In the genomic region with DNA sequence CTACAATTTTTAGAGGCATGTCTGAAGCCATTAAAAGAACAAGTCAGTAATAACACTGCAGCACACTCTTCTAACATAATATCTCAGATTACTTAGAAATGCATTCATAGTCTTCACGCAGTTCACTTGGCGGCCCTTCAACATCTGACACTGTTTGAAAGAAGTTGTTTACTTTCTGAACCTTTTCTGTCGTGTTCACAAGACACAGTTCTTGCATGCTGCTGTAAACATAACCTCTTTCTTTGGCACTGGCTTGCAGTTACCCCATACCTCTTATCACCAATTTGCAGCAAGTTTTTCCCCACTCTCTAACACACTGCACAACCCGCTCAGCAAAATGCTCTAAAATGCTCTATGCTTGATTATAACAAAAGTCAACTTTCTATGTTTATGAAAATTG, we compare ENCODE assay signal across 18 cellular contexts. TPM values are rescaled to one million over a fixed set of nuclear protein-coding genes. Genes with fewer than 3 reads are reported as not detected.
A peak's percentile ranks its signal among the peaks of the same experiment; 100 is the strongest.
DNase-seq lines count a peak whose midpoint lies in the region; ATAC-seq, FAIRE-seq and TF ChIP-seq lines count a peak whose summit lies in the region.
"Had no signal": no experiment of that assay in that cellular context is flagged by ENCODE, and none has a peak within 500 bp of the region (broad histone marks: within the 10 kb centered on the region; RNA-seq: fewer than 3 reads in every experiment).

No MANE protein-coding gene starts in this region.

- no peak for TF ChIP-seq CTCF in right lobe of liver (IDR thresholded peaks at IDR 0.05)
- TF ChIP-seq CTCF in HepG2 (CRISPR knock-in tag; IDR thresholded peaks at IDR 0.05) = no peak
- no peak for TF ChIP-seq CTCF in astrocyte of the spinal cord (IDR thresholded peaks at IDR 0.05; ENCODE audit: low read depth, low read length)
- no peak for TF ChIP-seq CTCF in hepatocyte (IDR thresholded peaks at IDR 0.05; ENCODE audit: poor library complexity)
- no peak for TF ChIP-seq CTCF in mesothelial cell of epicardium (IDR thresholded peaks at IDR 0.05; ENCODE audit: unreplicated experiment)

- H3K4me1 Mint-ChIP-seq in mesothelial cell of epicardium = peaks cover 4% of the 10 kb centered on the region

- H3K9me3 ChIP-seq in right lobe of liver = no peaks in the 10 kb centered on the region
- no peaks in the 10 kb centered on the region for H3K9me3 ChIP-seq in HepG2 (ENCODE audit: low read length)
- no peaks in the 10 kb centered on the region for H3K9me3 ChIP-seq in hepatocyte (ENCODE audit: low read depth)

- H3K9me2 ChIP-seq in hepatocyte (replicated peaks; ENCODE audit: insufficient read depth) = no peaks in the 10 kb centered on the region

- H3K36me3 Mint-ChIP-seq in mesothelial cell of epicardium = peaks cover 2% of the 10 kb centered on the region

- BruUV-seq in HepG2 (replicated peaks; lab: Mats Ljungman, UMichigan) = no TSS peak

- H2AFZ ChIP-seq in HepG2 (ENCODE audit: low read length) = no peak overlapping the region
- no peak overlapping the region for H2AFZ ChIP-seq in hepatocyte

- in situ Hi-C loops in HepG2 (cut with HindIII; ENCODE audit: extremely low pct_ligation_motif_present, low pct_unique_long_range_greater_than_20kb) = loop anchor here (25.0 kb wide), 1 partner anchor 390 kb away; a partner anchor contains a TSS
- in situ Hi-C loops in astrocyte of the spinal cord (cut with HindIII; ENCODE audit: low sequenced_read_pairs) = no loop called here

- ATAC-seq in right lobe of liver (peak; percentile 39 to 64 (median 56)), HepG2 (no peak), GM19324 (IDR thresholded peaks at IDR 0.05; ENCODE audit: low FRiP score, unreplicated experiment) (no peak)
- ATAC-seq: activated naive CD4-positive, alpha-beta T cell treated with anti-CD3 and anti-CD28 coated beads, Interleukin-2, amount 50 U/mL, for 72 hours; WTC11 had no signal

- H3K27me3 ChIP-seq in right lobe of liver = no peaks in the 10 kb centered on the region
- H3K27me3 ChIP-seq in HepG2 (ENCODE audit: control insufficient read depth in 1 of 2, insufficient read depth in 2 of 2, low read length in 2 of 2) = no peaks in the 10 kb centered on the region
- H3K27me3 ChIP-seq in hepatocyte = no peaks in the 10 kb centered on the region

- DNase-seq in right lobe of liver (no peak), HepG2 (ENCODE audit: low spot score) (no peak), astrocyte of the spinal cord (ENCODE audit: low read depth, low spot score) (peak; percentile 29), hepatocyte (ENCODE audit: low spot score) (peak; percentile 24), NCI-H526 treated with DMSO at 0.1 percent for 48 hours (lab: John Stamatoyannopoulos, UW) (no peak), globus pallidus (ENCODE audit: low spot score) (no peak), mesothelial cell of epicardium (ENCODE audit: low spot score in 2 of 2, unreplicated experiment in 2 of 2) (no peak)
- DNase-seq: Calu3; GDM1; H9; NCI-H1048; NCI-H2171; NCI-H82; stimulated activated CD4-positive, alpha-beta T cell treated with anti-CD3 and anti-CD28 coated beads, Interleukin-12 subunit alpha, Interleukin-12 subunit beta, amount 100 ng/mL, for 4 hours had no signal

- no peak for TF ChIP-seq EP300 in HepG2 (IDR thresholded peaks at IDR 0.05; ENCODE audit: low read depth in 2 of 2, low read length in 2 of 2)
- no peak for TF ChIP-seq EP300 in HepG2 (CRISPR knock-in tag; IDR thresholded peaks at IDR 0.05; ENCODE audit: borderline replicate concordance)

- H3K27me3 Mint-ChIP-seq in mesothelial cell of epicardium (ENCODE audit: low read depth) = no peaks in the 10 kb centered on the region
- H3K27me3 Mint-ChIP-seq: progenitor cell of endocrine pancreas had no signal

- POLR2A ChIA-PET in HepG2 (lab: Yijun Ruan, JAX) = no interaction called here

- H3K4me1 ChIP-seq in right lobe of liver (peaks cover 0 to 18% (median 4%) of the 10 kb centered on the region in 4 donors), HepG2 (ENCODE audit: insufficient read depth, low read length) (peaks cover 33% of the 10 kb centered on the region), hepatocyte (ENCODE audit: insufficient read depth) (no peaks in the 10 kb centered on the region)

- H3K36me3 ChIP-seq in right lobe of liver (no peaks in the 10 kb centered on the region), HepG2 (replicated peaks in 1 of 2; ENCODE audit: control insufficient read depth in 1 of 2, insufficient read depth in 2 of 2, low read length in 2 of 2) (0 out of 5 replicates have a peak, but pooled peaks cover 0 to 1% of the 10 kb centered on the region in 2 experiments), hepatocyte (replicated peaks; ENCODE audit: insufficient read depth, low read depth) (no peaks in the 10 kb centered on the region)

- H3K79me2 ChIP-seq in HepG2 (ENCODE audit: insufficient read depth, low read length) (peaks cover 76% of the 10 kb centered on the region), hepatocyte (peaks cover 89% of the 10 kb centered on the region)

- H3K4me2 ChIP-seq in HepG2 (ENCODE audit: low read depth, low read length) (no peak overlapping the region), hepatocyte (no peak overlapping the region)

- peaks cover 8% of the 10 kb centered on the region for H3K9me3 Mint-ChIP-seq in mesothelial cell of epicardium
- H3K9me3 Mint-ChIP-seq: H9, WTC11 had no signal

- H3K27ac ChIP-seq in right lobe of liver = no peak overlapping the region
- no peak overlapping the region for H3K27ac ChIP-seq in HepG2 (ENCODE audit: extremely low read length, insufficient read depth, low read length)
- H3K27ac ChIP-seq in hepatocyte = no peak overlapping the region

- no peak for FAIRE-seq in HepG2 (lab: Jason Lieb, UNC)

- H3K4me3 Mint-ChIP-seq in mesothelial cell of epicardium = no peak overlapping the region
- H3K4me3 Mint-ChIP-seq: H9, WTC11 had no signal

- CTCF ChIA-PET in HepG2 (lab: Yijun Ruan, JAX; ENCODE audit: low intra/inter-chr PET ratio, low total read pairs) = no interaction called here

- H3K9ac ChIP-seq in HepG2 (ENCODE audit: insufficient read depth, low read depth, low read length) = no peak overlapping the region

- H3K27ac Mint-ChIP-seq in mesothelial cell of epicardium = no peak overlapping the region
- H3K27ac Mint-ChIP-seq: progenitor cell of endocrine pancreas, WTC11 had no signal

- TF ChIP-seq POLR2A in right lobe of liver (IDR thresholded peaks at IDR 0.05) = no peak
- TF ChIP-seq POLR2A in HepG2 (IDR thresholded peaks at IDR 0.05; ENCODE audit: insufficient read depth in 1 of 2, low read depth in 2 of 2, low read length in 2 of 2) = no peak

- TF ChIP-seq RAD21 in HepG2 (CRISPR knock-in tag; IDR thresholded peaks at IDR 0.05) = no peak

- 45% methylated on average over 4 of the region's 4 CpGs for WGBS in right lobe of liver (ENCODE audit: insufficient coverage, low coverage, low lambda C conversion rate, missing lambda C conversion rate)
- WGBS in HepG2 (ENCODE audit: low lambda C conversion rate) = 80% methylated on average over 4 of the region's 4 CpGs
- 68% methylated on average over 4 of the region's 4 CpGs for WGBS in hepatocyte (ENCODE audit: low lambda C conversion rate, missing lambda C conversion rate)

- intact Hi-C loops in right lobe of liver (cut with DNase I) = no loop called here
- intact Hi-C loops in HepG2 (cut with micrococcal nuclease; ENCODE audit: unreplicated experiment) = no loop called here

- H4K20me1 ChIP-seq in HepG2 (ENCODE audit: insufficient read depth, low read length) = 0 out of 2 replicates have a peak, but pooled peaks cover 2% of the 10 kb centered on the region
- H4K20me1 ChIP-seq in hepatocyte (ENCODE audit: insufficient read depth, poor library complexity, severe bottlenecking) = peaks cover 2% of the 10 kb centered on the region

- no peak overlapping the region for H3K4me3 ChIP-seq in right lobe of liver
- H3K4me3 ChIP-seq in HepG2 (replicated peaks in 1 of 3; ENCODE audit: insufficient read depth in 1 of 3, low read depth in 2 of 3, low read length in 3 of 3) = no peak overlapping the region
- H3K4me3 ChIP-seq in astrocyte of the spinal cord (ENCODE audit: low read depth, low read length) = no peak overlapping the region
- H3K4me3 ChIP-seq in hepatocyte = no peak overlapping the region

TF ChIP-seq in HepG2, 621 proteins besides CTCF, POLR2A, EP300 and RAD21 (continues in another document):
- no peak for TF ChIP-seq MZF1 (CRISPR knock-in tag; IDR thresholded peaks at IDR 0.05; ENCODE audit: borderline replicate concordance)
- TF ChIP-seq ZSCAN29 (CRISPR knock-in tag; conservative IDR thresholded peaks at IDR 0.05) = no peak
- TF ChIP-seq ZNF816 (CRISPR knock-in tag; IDR thresholded peaks at IDR 0.05; ENCODE audit: borderline replicate concordance) = no peak
- no peak for TF ChIP-seq ZNF567 (CRISPR knock-in tag; IDR thresholded peaks at IDR 0.05; ENCODE audit: borderline replicate concordance)
- no peak for TF ChIP-seq PITX1 (CRISPR knock-in tag; IDR thresholded peaks at IDR 0.05)

RNA-seq across cellular contexts. Expression of a gene that starts 12.0 kb away (rescaled TPM):
- total RNA-seq in right lobe of liver (10 to 100 TPM in 5 of 6 experiments, 1 to 10 TPM in 1; 8.1 to 27.6 (median 12.0) TPM), HepG2 (2016; rRNA removed; fragmentation: Illumina TruSeq; extraction: Trizol) (22.6 and 25.7 TPM in 2 replicates), hepatocyte (20.5 and 31.1 TPM in 2 replicates), mesothelial cell of epicardium (33.6 to 37.6 TPM (median 34.9 TPM) in 3 replicates)
- 6.1 and 10.2 TPM in 2 replicates for total RNA-seq in HepG2 (2016; cell fraction: cytosol; rRNA removed; fragmentation: Illumina TruSeq; extraction: Trizol; ENCODE audit: low read depth)
- total RNA-seq in HepG2 (2016; cell fraction: insoluble cytoplasmic fraction; rRNA removed; fragmentation: Illumina TruSeq; extraction: Trizol) = 20.3 and 22.2 TPM in 2 replicates
- 24.0 and 27.4 TPM in 2 replicates for total RNA-seq in HepG2 (2016; cell fraction: membrane; rRNA removed; fragmentation: Illumina TruSeq; extraction: Trizol)
- total RNA-seq in HepG2 (2016; cell fraction: nucleus; rRNA removed; fragmentation: Illumina TruSeq; extraction: Trizol) = 11.6 and 11.8 TPM in 2 replicates
- polyA plus RNA-seq in HepG2 (2011; rRNA removed) (7.1 and 9.1 TPM in 2 replicates), hepatocyte (15.1 and 16.5 TPM in 2 replicates)
- polyA plus RNA-seq in HepG2 (2011; cell fraction: cytosol; rRNA removed) = 5.3 and 6.6 TPM in 2 replicates
- 2.9 and 4.2 TPM in 2 replicates for polyA plus RNA-seq in HepG2 (2011; cell fraction: nucleus; rRNA removed)
- 5.0 and 6.5 TPM in 2 replicates for polyA plus RNA-seq in HepG2 (2012)
- 5.4 and 7.9 TPM in 2 replicates for polyA plus RNA-seq in HepG2 (2016; cell fraction: cytosol; fragmentation: Illumina TruSeq; extraction: Trizol; ENCODE audit: low read depth)
- polyA plus RNA-seq in HepG2 (2016; cell fraction: insoluble cytoplasmic fraction; fragmentation: Illumina TruSeq; extraction: Trizol; ENCODE audit: low read depth) = 25.0 and 34.3 TPM in 2 replicates
- 18.1 and 20.5 TPM in 2 replicates for polyA plus RNA-seq in HepG2 (2016; cell fraction: membrane; fragmentation: Illumina TruSeq; extraction: Trizol; ENCODE audit: low read depth)
- 13.7 and 14.2 TPM in 2 replicates for polyA plus RNA-seq in HepG2 (2016; cell fraction: nucleus; fragmentation: Illumina TruSeq; extraction: Trizol; ENCODE audit: insufficient read depth, low read depth)
- polyA minus RNA-seq in HepG2 (2011; rRNA and poly(A)+ RNA removed; ENCODE audit: low replicate concordance) = 6.7 and 9.6 TPM in 2 replicates
- 11.4 and 13.8 TPM in 2 replicates for polyA minus RNA-seq in HepG2 (2011; cell fraction: cytosol; rRNA and poly(A)+ RNA removed)
- polyA minus RNA-seq in HepG2 (2011; cell fraction: nucleus; rRNA and poly(A)+ RNA removed) = 19.6 and 21.5 TPM in 2 replicates

Comparison
In these comparisons a context has a peak if more than half of its experiments do, and no peak if none do; other contexts are left out.
1. ATAC-seq: peak in right lobe of liver (4 of 4); none in HepG2 (single experiment) and GM19324 (single experiment).
2. DNase-seq: peak in astrocyte of the spinal cord (single experiment) and hepatocyte (single experiment); none in right lobe of liver (0 of 3), HepG2 (single experiment), NCI-H526 treated with DMSO at 0.1 percent for 48 hours (single experiment), globus pallidus (single experiment) and mesothelial cell of epicardium (0 of 2).